10 cellular contexts compared by ENCODE assay signal in the genomic region with DNA sequence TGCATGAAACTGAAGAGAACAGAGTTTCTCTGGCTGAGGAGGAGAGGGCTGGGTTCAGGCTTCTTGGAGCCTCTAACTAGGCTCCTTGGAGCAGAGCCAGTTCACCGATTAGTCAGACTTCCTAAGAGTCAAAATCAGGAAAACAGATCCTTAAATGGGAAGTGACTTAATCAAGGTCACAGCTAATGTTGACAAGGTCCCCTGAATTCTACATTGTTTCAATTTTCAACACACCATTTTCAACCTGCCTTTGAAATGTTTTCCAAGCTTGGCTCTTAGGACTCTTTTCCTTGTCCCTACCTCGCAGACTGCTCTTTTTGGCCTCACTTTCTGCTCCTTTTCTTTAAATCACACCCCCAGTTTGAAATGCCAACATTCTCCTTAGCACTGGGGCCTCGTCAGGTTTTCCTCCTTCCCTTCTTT. TPM values are rescaled to one million over a fixed set of nuclear protein-coding genes. Genes with fewer than 3 reads are reported as not detected.
DNase-seq lines count a peak whose midpoint lies in the region; ATAC-seq and TF ChIP-seq lines count a peak whose summit lies in the region.
"Had no signal": no experiment of that assay in that cellular context is flagged by ENCODE, and none has a peak within 500 bp of the region (broad histone marks: within the 10 kb centered on the region; RNA-seq: fewer than 3 reads in every experiment).

No MANE protein-coding gene starts in this region.

- no peaks in the 10 kb centered on the region for H4K20me1 ChIP-seq in hepatocyte (ENCODE audit: insufficient read depth, poor library complexity, severe bottlenecking)

- 84% methylated on average over 3 of the region's 3 CpGs for WGBS in hepatocyte (ENCODE audit: low lambda C conversion rate, missing lambda C conversion rate)
- WGBS in spleen, 5 donors: 38 to 57% (median 39%) methylated on average over 3 of the region's 3 CpGs

- no peak overlapping the region for H3K4me2 ChIP-seq in hepatocyte

- intact Hi-C loops in spleen (cut with DNase I; ENCODE audit: low total_unique reads): loop anchor here (10.0 kb wide), 1 partner anchor 389 kb away; no protein-coding TSS in a partner anchor

- H3K4me1 ChIP-seq in hepatocyte (ENCODE audit: insufficient read depth): no peaks in the 10 kb centered on the region
- peaks cover 11 to 69% (median 43%) of the 10 kb centered on the region in 6 donors for H3K4me1 ChIP-seq in spleen

- no peak overlapping the region for H3K4me3 Mint-ChIP-seq in naive thymus-derived CD8-positive, alpha-beta T cell
- H3K4me3 Mint-ChIP-seq: activated naive CD8-positive, alpha-beta T cell treated with anti-CD3 and anti-CD28 coated beads, Interleukin-2, amount 10 ng/mL, durations not matched to agents 7 days and 5 days had no signal

- peaks cover 0 to 9% (median 0%) of the 10 kb centered on the region in 3 donors for H3K36me3 Mint-ChIP-seq in naive thymus-derived CD8-positive, alpha-beta T cell

- H3K27ac ChIP-seq in hepatocyte (peak overlapping the region; percentile 81), spleen (peak overlapping the region; percentile 46 to 83 (median 80))

- TF ChIP-seq CTCF in hepatocyte (IDR thresholded peaks at IDR 0.05; ENCODE audit: poor library complexity): no peak
- no peak for TF ChIP-seq CTCF in spleen (IDR thresholded peaks at IDR 0.05 in 8 of 11, conservative IDR thresholded peaks at IDR 0.05 in 3 of 11)

- peaks cover 0 to 6% (median 2%) of the 10 kb centered on the region in 5 donors for H3K27me3 Mint-ChIP-seq in naive thymus-derived CD8-positive, alpha-beta T cell

- H3K27me3 ChIP-seq in hepatocyte (no peaks in the 10 kb centered on the region), spleen (replicated peaks in 1 of 7) (no peaks in the 10 kb centered on the region)

- TF ChIP-seq POLR2A in spleen (IDR thresholded peaks at IDR 0.05): no peak

- H3K9me3 Mint-ChIP-seq in naive thymus-derived CD8-positive, alpha-beta T cell: peaks cover 0 to 11% (median 0%) of the 10 kb centered on the region in 9 donors

- POLR2A ChIA-PET in naive thymus-derived CD8-positive, alpha-beta T cell (lab: Charles Lee): interaction anchor here (0.7 kb wide), 1 partner anchor 15 kb away, joined by 3 read pairs; no protein-coding TSS in a partner anchor

- no peak overlapping the region for H2AFZ ChIP-seq in hepatocyte

- no peak for ATAC-seq in HG02678 (IDR thresholded peaks at IDR 0.05; ENCODE audit: unreplicated experiment)
- no peak for ATAC-seq in naive thymus-derived CD8-positive, alpha-beta T cell

- H3K4me1 Mint-ChIP-seq in naive thymus-derived CD8-positive, alpha-beta T cell: peaks cover 13 to 27% (median 25%) of the 10 kb centered on the region in 4 donors

- no peaks in the 10 kb centered on the region for H3K79me2 ChIP-seq in hepatocyte

- DNase-seq in H4 (ENCODE audit: low spot score) (peak; percentile 80), amniotic stem cell (lab: John Stamatoyannopoulos, UW) (peak; percentile 63), hepatocyte (ENCODE audit: low spot score) (no peak), spleen (no peak), NCI-H82 (lab: John Stamatoyannopoulos, UW) (no peak), HK-2 (ENCODE audit: unreplicated experiment) (no peak)
- DNase-seq in naive thymus-derived CD8-positive, alpha-beta T cell: no peak
- DNase-seq: activated naive CD8-positive, alpha-beta T cell treated with anti-CD3 and anti-CD28 coated beads, Interleukin-2, amount 10 ng/mL, durations not matched to agents 7 days and 5 days; NCI-H1436 treated with DMSO at 0.1 percent for 48 hours had no signal

- peak overlapping the region in 5 of 10 donors; percentile 40 to 72 (median 49) for H3K27ac Mint-ChIP-seq in naive thymus-derived CD8-positive, alpha-beta T cell
- H3K27ac Mint-ChIP-seq: activated naive CD8-positive, alpha-beta T cell treated with anti-CD3 and anti-CD28 coated beads, Interleukin-2, amount 10 ng/mL, durations not matched to agents 7 days and 5 days had no signal

- H3K4me3 ChIP-seq in hepatocyte (no peak overlapping the region), spleen (no peak overlapping the region)

- H3K9me3 ChIP-seq in hepatocyte (ENCODE audit: low read depth) (peaks cover 6% of the 10 kb centered on the region), spleen (peaks cover 0 to 8% (median 6%) of the 10 kb centered on the region in 8 donors)

- no peaks in the 10 kb centered on the region for H3K36me3 ChIP-seq in hepatocyte (replicated peaks; ENCODE audit: insufficient read depth, low read depth)
- H3K36me3 ChIP-seq in spleen: no peaks in the 10 kb centered on the region

- no peaks in the 10 kb centered on the region for H3K9me2 ChIP-seq in hepatocyte (replicated peaks; ENCODE audit: insufficient read depth)

RNA-seq across cellular contexts. Expression of a gene that starts 16.3 kb away (rescaled TPM):
- 0.10 TPM in 1 of 2 replicates, not detected in the other for total RNA-seq in H4 (2014; rRNA removed; shearing (Covaris generic))
- total RNA-seq in hepatocyte: 4.3 and 10.2 TPM in 2 replicates
- 28.6 and 28.7 TPM in 2 replicates for polyA plus RNA-seq in hepatocyte
- 1 to 10 TPM in 5 of 7 donors, under 1 TPM in 2; 0.55 to 8.3 (median 3.9) TPM for total RNA-seq in spleen
- polyA plus RNA-seq in spleen: 1 to 10 TPM in 1 of 3 donors, under 1 TPM in 2; 0.39 to 1.6 (median 0.63) TPM
- total RNA-seq in naive thymus-derived CD8-positive, alpha-beta T cell: not detected
- polyA plus RNA-seq in naive thymus-derived CD8-positive, alpha-beta T cell: not detected
- total RNA-seq: activated naive CD8-positive, alpha-beta T cell treated with anti-CD3 and anti-CD28 coated beads, Interleukin-2, amount 10 ng/mL, durations not matched to agents 7 days and 5 days had no signal

RNA-seq across cellular contexts. Expression of a gene that starts 28.2 kb away (rescaled TPM):
- 3.4 and 3.7 TPM in 2 replicates for total RNA-seq in H4 (2014; rRNA removed; shearing (Covaris generic))
- 1.4 TPM in 2 replicates for total RNA-seq in hepatocyte
- polyA plus RNA-seq in hepatocyte: 0.66 and 0.95 TPM in 2 replicates
- total RNA-seq in spleen: 10 to 100 TPM; 19.1 to 56.0 (median 32.6) TPM
- polyA plus RNA-seq in spleen: 1 to 10 TPM in 1 of 3 donors, under 1 TPM in 2; 0.30 to 1.1 (median 0.73) TPM
- not detected for total RNA-seq in naive thymus-derived CD8-positive, alpha-beta T cell
- not detected for polyA plus RNA-seq in naive thymus-derived CD8-positive, alpha-beta T cell

RNA-seq across cellular contexts. Expression of a gene that starts 36.4 kb away (rescaled TPM):
- total RNA-seq in H4 (2014; rRNA removed; shearing (Covaris generic)): 92.1 and 100 TPM in 2 replicates
- 61.9 and 63.5 TPM in 2 replicates for total RNA-seq in hepatocyte
- polyA plus RNA-seq in hepatocyte: 35.6 and 38.4 TPM in 2 replicates
- 10 to 100 TPM; 57.6 to 94.5 (median 82.2) TPM for total RNA-seq in spleen
- polyA plus RNA-seq in spleen: 10 to 100 TPM; 14.0 to 21.3 (median 15.0) TPM
- total RNA-seq in naive thymus-derived CD8-positive, alpha-beta T cell: 10 to 100 TPM; 62.2 to 70.7 TPM
- polyA plus RNA-seq in naive thymus-derived CD8-positive, alpha-beta T cell: 10 to 100 TPM; 55.8 to 77.0 (median 71.5) TPM

Comparison
In these comparisons a context has a peak if more than half of its experiments do, and no peak if none do; other contexts are left out.
1. DNase-seq: peak in H4 (single experiment) and amniotic stem cell (single experiment); none in hepatocyte (single experiment), spleen (single experiment), naive thymus-derived CD8-positive, alpha-beta T cell (0 of 10), NCI-H82 (single experiment) and HK-2 (single experiment).